Comparison of ENCODE assay signal across 1 cellular context in the genomic region with DNA sequence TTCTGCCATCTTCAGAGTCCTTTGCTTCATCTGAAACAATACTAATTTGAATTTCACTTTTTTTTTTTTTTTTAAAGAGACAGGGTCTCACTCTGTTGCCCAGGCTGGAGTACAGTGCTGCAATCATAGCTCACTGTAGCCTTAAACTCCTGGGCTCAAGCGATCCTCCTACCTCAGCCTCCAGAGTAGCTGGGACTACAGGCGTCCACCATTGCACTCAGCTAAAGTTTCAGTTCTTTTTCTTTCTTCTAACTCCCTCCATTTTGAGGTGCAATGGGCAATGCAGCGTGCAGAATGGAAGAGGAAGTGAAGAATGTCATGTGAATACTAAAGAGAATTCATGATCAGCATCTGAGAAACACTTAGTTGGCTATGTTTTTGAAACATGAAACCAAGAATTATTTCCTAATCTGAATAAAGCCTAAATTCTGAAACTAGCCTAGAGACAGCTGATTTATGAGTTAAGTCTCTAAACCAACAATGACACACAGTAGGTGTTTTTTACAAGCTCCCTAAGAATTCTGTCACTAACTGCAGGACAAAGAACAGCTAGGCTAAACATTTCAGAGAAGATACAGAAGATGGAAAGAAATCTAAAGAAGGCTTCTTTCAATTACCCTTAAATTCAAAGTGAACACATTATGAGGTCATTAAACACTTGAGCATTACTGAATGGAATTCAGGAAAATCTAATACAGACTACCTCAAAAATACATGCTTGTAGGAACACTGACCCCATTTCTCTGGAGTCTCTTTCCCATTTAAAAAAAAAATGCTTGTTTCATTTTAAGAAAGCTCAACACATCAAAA.
TF ChIP-seq lines count a peak whose summit lies in the region.

No MANE protein-coding gene starts in this region.

TF ChIP-seq in GM12878, 131 proteins besides CTCF, POLR2A, EP300 and RAD21 (continued from another document and continues in another):
- TF ChIP-seq, protein P1, sequence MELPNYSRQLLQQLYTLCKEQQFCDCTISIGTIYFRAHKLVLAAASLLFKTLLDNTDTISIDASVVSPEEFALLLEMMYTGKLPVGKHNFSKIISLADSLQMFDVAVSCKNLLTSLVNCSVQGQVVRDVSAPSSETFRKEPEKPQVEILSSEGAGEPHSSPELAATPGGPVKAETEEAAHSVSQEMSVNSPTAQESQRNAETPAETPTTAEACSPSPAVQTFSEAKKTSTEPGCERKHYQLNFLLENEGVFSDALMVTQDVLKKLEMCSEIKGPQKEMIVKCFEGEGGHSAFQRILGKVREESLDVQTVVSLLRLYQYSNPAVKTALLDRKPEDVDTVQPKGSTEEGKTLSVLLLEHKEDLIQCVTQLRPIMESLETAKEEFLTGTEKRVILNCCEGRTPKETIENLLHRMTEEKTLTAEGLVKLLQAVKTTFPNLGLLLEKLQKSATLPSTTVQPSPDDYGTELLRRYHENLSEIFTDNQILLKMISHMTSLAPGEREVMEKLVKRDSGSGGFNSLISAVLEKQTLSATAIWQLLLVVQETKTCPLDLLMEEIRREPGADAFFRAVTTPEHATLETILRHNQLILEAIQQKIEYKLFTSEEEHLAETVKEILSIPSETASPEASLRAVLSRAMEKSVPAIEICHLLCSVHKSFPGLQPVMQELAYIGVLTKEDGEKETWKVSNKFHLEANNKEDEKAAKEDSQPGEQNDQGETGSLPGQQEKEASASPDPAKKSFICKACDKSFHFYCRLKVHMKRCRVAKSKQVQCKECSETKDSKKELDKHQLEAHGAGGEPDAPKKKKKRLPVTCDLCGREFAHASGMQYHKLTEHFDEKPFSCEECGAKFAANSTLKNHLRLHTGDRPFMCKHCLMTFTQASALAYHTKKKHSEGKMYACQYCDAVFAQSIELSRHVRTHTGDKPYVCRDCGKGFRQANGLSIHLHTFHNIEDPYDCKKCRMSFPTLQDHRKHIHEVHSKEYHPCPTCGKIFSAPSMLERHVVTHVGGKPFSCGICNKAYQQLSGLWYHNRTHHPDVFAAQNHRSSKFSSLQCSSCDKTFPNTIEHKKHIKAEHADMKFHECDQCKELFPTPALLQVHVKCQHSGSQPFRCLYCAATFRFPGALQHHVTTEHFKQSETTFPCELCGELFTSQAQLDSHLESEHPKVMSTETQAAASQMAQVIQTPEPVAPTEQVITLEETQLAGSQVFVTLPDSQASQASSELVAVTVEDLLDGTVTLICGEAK (IDR thresholded peaks at IDR 0.05; ENCODE audit: borderline replicate concordance) = no peak
- peak; percentile 87 for TF ChIP-seq NBN (IDR thresholded peaks at IDR 0.05)
- no peak for TF ChIP-seq NR2C2 (IDR thresholded peaks at IDR 0.05; ENCODE audit: borderline replicate concordance, control insufficient read depth, insufficient read length, low read depth)
- no peak for TF ChIP-seq CBX5 (IDR thresholded peaks at IDR 0.05; ENCODE audit: low read depth)
- TF ChIP-seq ZZZ3 (IDR thresholded peaks at IDR 0.05; ENCODE audit: control insufficient read depth, insufficient read length, low read depth) = no peak
- TF ChIP-seq TAF1 (IDR thresholded peaks at IDR 0.05; ENCODE audit: borderline replicate concordance, low read depth, low read length) = no peak
- no peak for TF ChIP-seq MEF2A (IDR thresholded peaks at IDR 0.05; ENCODE audit: insufficient read depth, low read depth, low read length)
- peak; percentile 95 for TF ChIP-seq SPI1 (IDR thresholded peaks at IDR 0.05; ENCODE audit: borderline replicate concordance, insufficient read depth, low read depth, low read length)
- no peak for TF ChIP-seq KAT2A (conservative IDR thresholded peaks at IDR 0.05; ENCODE audit: control insufficient read depth, low read depth, low read length)
- no peak for TF ChIP-seq EZH2 (IDR thresholded peaks at IDR 0.05; ENCODE audit: borderline replicate concordance, control insufficient read depth, low read depth, low read length)
- TF ChIP-seq, protein P2, sequence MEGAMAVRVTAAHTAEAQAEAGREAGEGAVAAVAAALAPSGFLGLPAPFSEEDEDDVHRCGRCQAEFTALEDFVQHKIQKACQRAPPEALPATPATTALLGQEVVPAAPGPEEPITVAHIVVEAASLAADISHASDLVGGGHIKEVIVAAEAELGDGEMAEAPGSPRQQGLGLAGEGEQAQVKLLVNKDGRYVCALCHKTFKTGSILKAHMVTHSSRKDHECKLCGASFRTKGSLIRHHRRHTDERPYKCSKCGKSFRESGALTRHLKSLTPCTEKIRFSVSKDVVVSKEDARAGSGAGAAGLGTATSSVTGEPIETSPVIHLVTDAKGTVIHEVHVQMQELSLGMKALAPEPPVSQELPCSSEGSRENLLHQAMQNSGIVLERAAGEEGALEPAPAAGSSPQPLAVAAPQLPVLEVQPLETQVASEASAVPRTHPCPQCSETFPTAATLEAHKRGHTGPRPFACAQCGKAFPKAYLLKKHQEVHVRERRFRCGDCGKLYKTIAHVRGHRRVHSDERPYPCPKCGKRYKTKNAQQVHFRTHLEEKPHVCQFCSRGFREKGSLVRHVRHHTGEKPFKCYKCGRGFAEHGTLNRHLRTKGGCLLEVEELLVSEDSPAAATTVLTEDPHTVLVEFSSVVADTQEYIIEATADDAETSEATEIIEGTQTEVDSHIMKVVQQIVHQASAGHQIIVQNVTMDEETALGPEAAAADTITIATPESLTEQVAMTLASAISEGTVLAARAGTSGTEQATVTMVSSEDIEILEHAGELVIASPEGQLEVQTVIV (IDR thresholded peaks at IDR 0.05; ENCODE audit: borderline replicate concordance, partially characterized antibody) = no peak
- TF ChIP-seq BACH1 (IDR thresholded peaks at IDR 0.05; ENCODE audit: borderline replicate concordance) = no peak; the same call in 1 of the 2 replicates
- no peak for TF ChIP-seq CBFB (IDR thresholded peaks at IDR 0.05; ENCODE audit: low read depth)
- no peak; the same call in 1 of the 2 replicates for TF ChIP-seq MYB (IDR thresholded peaks at IDR 0.05; ENCODE audit: borderline replicate concordance, low read depth, low read length)
- 0 out of 2 replicates have a peak, but pooled peaks have one; percentile 17 for TF ChIP-seq TCF3 (IDR thresholded peaks at IDR 0.05; ENCODE audit: borderline replicate concordance, insufficient read depth, low read depth, low read length)
- TF ChIP-seq IKZF1 (conservative IDR thresholded peaks at IDR 0.05) = peak; percentile 45; the same call in 1 of the 2 replicates
- TF ChIP-seq, protein P3, sequence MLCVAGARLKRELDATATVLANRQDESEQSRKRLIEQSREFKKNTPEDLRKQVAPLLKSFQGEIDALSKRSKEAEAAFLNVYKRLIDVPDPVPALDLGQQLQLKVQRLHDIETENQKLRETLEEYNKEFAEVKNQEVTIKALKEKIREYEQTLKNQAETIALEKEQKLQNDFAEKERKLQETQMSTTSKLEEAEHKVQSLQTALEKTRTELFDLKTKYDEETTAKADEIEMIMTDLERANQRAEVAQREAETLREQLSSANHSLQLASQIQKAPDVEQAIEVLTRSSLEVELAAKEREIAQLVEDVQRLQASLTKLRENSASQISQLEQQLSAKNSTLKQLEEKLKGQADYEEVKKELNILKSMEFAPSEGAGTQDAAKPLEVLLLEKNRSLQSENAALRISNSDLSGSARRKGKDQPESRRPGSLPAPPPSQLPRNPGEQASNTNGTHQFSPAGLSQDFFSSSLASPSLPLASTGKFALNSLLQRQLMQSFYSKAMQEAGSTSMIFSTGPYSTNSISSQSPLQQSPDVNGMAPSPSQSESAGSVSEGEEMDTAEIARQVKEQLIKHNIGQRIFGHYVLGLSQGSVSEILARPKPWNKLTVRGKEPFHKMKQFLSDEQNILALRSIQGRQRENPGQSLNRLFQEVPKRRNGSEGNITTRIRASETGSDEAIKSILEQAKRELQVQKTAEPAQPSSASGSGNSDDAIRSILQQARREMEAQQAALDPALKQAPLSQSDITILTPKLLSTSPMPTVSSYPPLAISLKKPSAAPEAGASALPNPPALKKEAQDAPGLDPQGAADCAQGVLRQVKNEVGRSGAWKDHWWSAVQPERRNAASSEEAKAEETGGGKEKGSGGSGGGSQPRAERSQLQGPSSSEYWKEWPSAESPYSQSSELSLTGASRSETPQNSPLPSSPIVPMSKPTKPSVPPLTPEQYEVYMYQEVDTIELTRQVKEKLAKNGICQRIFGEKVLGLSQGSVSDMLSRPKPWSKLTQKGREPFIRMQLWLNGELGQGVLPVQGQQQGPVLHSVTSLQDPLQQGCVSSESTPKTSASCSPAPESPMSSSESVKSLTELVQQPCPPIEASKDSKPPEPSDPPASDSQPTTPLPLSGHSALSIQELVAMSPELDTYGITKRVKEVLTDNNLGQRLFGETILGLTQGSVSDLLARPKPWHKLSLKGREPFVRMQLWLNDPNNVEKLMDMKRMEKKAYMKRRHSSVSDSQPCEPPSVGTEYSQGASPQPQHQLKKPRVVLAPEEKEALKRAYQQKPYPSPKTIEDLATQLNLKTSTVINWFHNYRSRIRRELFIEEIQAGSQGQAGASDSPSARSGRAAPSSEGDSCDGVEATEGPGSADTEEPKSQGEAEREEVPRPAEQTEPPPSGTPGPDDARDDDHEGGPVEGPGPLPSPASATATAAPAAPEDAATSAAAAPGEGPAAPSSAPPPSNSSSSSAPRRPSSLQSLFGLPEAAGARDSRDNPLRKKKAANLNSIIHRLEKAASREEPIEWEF (IDR thresholded peaks at IDR 0.05; ENCODE audit: insufficient replicate concordance, low read depth, low read length) = peak; percentile 41
- TF ChIP-seq ETV6 (conservative IDR thresholded peaks at IDR 0.05 in 1 of 2, IDR thresholded peaks at IDR 0.05 in 1 of 2; ENCODE audit: borderline replicate concordance in 1 of 2, low read depth in 1 of 2) = peak in 1 of 2 experiments; percentile 73; a peak in 1 of 4 replicates
- peak; percentile 75; the same call in 1 of the 2 replicates for TF ChIP-seq MXI1 (IDR thresholded peaks at IDR 0.05; ENCODE audit: low read depth, low read length)
- TF ChIP-seq SREBF2 (IDR thresholded peaks at IDR 0.05; ENCODE audit: low read length) = no peak
- TF ChIP-seq, protein P4, sequence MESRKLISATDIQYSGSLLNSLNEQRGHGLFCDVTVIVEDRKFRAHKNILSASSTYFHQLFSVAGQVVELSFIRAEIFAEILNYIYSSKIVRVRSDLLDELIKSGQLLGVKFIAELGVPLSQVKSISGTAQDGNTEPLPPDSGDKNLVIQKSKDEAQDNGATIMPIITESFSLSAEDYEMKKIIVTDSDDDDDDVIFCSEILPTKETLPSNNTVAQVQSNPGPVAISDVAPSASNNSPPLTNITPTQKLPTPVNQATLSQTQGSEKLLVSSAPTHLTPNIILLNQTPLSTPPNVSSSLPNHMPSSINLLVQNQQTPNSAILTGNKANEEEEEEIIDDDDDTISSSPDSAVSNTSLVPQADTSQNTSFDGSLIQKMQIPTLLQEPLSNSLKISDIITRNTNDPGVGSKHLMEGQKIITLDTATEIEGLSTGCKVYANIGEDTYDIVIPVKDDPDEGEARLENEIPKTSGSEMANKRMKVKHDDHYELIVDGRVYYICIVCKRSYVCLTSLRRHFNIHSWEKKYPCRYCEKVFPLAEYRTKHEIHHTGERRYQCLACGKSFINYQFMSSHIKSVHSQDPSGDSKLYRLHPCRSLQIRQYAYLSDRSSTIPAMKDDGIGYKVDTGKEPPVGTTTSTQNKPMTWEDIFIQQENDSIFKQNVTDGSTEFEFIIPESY (IDR thresholded peaks at IDR 0.05) = no peak
- TF ChIP-seq ZBED1 (IDR thresholded peaks at IDR 0.05; ENCODE audit: borderline replicate concordance) = peak; percentile 74
- peak; percentile 70 to 74; a peak in 3 of 4 replicates for TF ChIP-seq IKZF2 (IDR thresholded peaks at IDR 0.05)
- no peak for TF ChIP-seq NRF1 (conservative IDR thresholded peaks at IDR 0.05; ENCODE audit: low read depth, low read length)
- TF ChIP-seq IRF4 (IDR thresholded peaks at IDR 0.05; ENCODE audit: low read depth, low read length) = 0 out of 2 replicates have a peak, but pooled peaks have one; percentile 36
- peak; percentile 78 for TF ChIP-seq NFIC (IDR thresholded peaks at IDR 0.05; ENCODE audit: low read depth, low read length)
- TF ChIP-seq KDM1A (IDR thresholded peaks at IDR 0.05; ENCODE audit: borderline replicate concordance) = no peak
- TF ChIP-seq SIN3A (IDR thresholded peaks at IDR 0.05; ENCODE audit: low read depth, low read length) = no peak
- no peak for TF ChIP-seq SMAD1 (IDR thresholded peaks at IDR 0.05; ENCODE audit: low read depth, partially characterized antibody)
- TF ChIP-seq RUNX3 (IDR thresholded peaks at IDR 0.05; ENCODE audit: low read length) = peak; percentile 66
- TF ChIP-seq JUND (IDR thresholded peaks at IDR 0.05; ENCODE audit: low read depth, low read length) = no peak
- no peak for TF ChIP-seq NFXL1 (IDR thresholded peaks at IDR 0.05; ENCODE audit: borderline replicate concordance)
- TF ChIP-seq STAT1 (conservative IDR thresholded peaks at IDR 0.05) = no peak; the same call in 1 of the 2 replicates
- TF ChIP-seq EGR1 (IDR thresholded peaks at IDR 0.05; ENCODE audit: borderline replicate concordance in 1 of 2, low read depth in 2 of 2, low read length in 2 of 2) = no peak
- TF ChIP-seq RFX5 (IDR thresholded peaks at IDR 0.05; ENCODE audit: low read depth, low read length) = 0 out of 2 replicates have a peak, but pooled peaks have one; percentile 30
- TF ChIP-seq GABPA (IDR thresholded peaks at IDR 0.05; ENCODE audit: low read depth) = 0 out of 2 replicates have a peak, but pooled peaks have one; percentile 24
- no peak for TF ChIP-seq POLR2AphosphoS5 (IDR thresholded peaks at IDR 0.05; ENCODE audit: low read length)
- TF ChIP-seq BRCA1 (IDR thresholded peaks at IDR 0.05; ENCODE audit: low read depth, low read length) = no peak
- TF ChIP-seq, protein P5, sequence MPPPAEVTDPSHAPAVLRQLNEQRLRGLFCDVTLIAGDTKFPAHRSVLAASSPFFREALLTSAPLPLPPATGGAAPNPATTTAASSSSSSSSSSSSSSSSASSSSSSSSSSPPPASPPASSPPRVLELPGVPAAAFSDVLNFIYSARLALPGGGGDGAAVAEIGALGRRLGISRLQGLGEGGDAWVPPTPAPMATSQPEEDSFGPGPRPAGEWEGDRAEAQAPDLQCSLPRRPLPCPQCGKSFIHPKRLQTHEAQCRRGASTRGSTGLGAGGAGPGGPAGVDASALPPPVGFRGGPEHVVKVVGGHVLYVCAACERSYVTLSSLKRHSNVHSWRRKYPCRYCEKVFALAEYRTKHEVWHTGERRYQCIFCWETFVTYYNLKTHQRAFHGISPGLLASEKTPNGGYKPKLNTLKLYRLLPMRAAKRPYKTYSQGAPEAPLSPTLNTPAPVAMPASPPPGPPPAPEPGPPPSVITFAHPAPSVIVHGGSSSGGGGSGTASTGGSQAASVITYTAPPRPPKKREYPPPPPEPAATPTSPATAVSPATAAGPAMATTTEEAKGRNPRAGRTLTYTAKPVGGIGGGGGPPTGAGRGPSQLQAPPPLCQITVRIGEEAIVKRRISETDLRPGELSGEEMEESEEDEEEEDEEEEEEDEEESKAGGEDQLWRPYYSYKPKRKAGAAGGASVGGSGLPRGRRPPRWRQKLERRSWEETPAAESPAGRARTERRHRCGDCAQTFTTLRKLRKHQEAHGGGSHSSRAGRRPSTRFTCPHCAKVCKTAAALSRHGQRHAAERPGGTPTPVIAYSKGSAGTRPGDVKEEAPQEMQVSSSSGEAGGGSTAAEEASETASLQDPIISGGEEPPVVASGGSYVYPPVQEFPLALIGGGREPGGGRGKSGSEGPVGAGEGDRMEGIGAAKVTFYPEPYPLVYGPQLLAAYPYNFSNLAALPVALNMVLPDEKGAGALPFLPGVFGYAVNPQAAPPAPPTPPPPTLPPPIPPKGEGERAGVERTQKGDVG (CRISPR knock-in tag; IDR thresholded peaks at IDR 0.05) = no peak
- TF ChIP-seq RAD51 (IDR thresholded peaks at IDR 0.05) = peak; percentile 45
- TF ChIP-seq, protein P6, sequence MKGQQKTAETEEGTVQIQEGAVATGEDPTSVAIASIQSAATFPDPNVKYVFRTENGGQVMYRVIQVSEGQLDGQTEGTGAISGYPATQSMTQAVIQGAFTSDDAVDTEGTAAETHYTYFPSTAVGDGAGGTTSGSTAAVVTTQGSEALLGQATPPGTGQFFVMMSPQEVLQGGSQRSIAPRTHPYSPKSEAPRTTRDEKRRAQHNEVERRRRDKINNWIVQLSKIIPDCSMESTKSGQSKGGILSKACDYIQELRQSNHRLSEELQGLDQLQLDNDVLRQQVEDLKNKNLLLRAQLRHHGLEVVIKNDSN (IDR thresholded peaks at IDR 0.05; ENCODE audit: borderline replicate concordance, extremely low read length, insufficient read depth, low read depth, low read length) = no peak
